Comparison of ENCODE assay signal across 7 cellular contexts in genomic region chr17:44369414-44370023, GRCh38. TPM values are rescaled to one million over a fixed set of nuclear protein-coding genes. Genes with fewer than 3 reads are reported as not detected.
DNase-seq lines count a peak whose midpoint lies in the region; ATAC-seq and TF ChIP-seq lines count a peak whose summit lies in the region.
"Not testable (repeated sequence)": the region's sequence is repeated elsewhere in the genome, so short reads cannot be mapped to it uniquely, and the experiment has no call there.

No MANE protein-coding gene starts in this region.

- POLR2A ChIA-PET in T-cell (lab: Charles Lee), result interaction anchor here in 1 of 2 donors (0.5 kb wide), 1 partner anchor 133 kb away, joined by 6 read pairs; no protein-coding TSS in a partner anchor
- POLR2A ChIA-PET in activated CD8-positive, alpha-beta T cell treated with anti-CD3 and anti-CD28 coated beads for 36 hours (lab: Charles Lee); naive thymus-derived CD8-positive, alpha-beta T cell (lab: Charles Lee): not testable (repeated sequence)

- not testable (repeated sequence) for H3K27ac Mint-ChIP-seq in GM23338; T-cell; activated CD8-positive, alpha-beta T cell treated with anti-CD3 and anti-CD28 coated beads for 36 hours; activated naive CD4-positive, alpha-beta T cell treated with anti-CD3 and anti-CD28 coated beads, Interleukin-2, amount 10 ng/mL, durations not matched to agents 7 days and 5 days
- peak overlapping the region; percentile 31 for H3K27ac Mint-ChIP-seq in endodermal cell
- H3K27ac Mint-ChIP-seq in naive thymus-derived CD8-positive, alpha-beta T cell, result peak overlapping the region in 2 of 10 donors; percentile 32 to 58

- H2AFZ ChIP-seq in GM23338, result not testable (repeated sequence)

- H3K4me1 ChIP-seq in GM23338 (ENCODE audit: insufficient read depth); endodermal cell (ENCODE audit: control insufficient read depth, insufficient read depth, low read length): not testable (repeated sequence)

- H3K4me3 ChIP-seq in GM23338; endodermal cell (ENCODE audit: low read length): not testable (repeated sequence)

- CTCF ChIA-PET in T-cell (lab: Charles Lee), result not testable (repeated sequence)
- CTCF ChIA-PET in activated CD8-positive, alpha-beta T cell treated with anti-CD3 and anti-CD28 coated beads for 36 hours (lab: Charles Lee), result interaction anchor here (1.1 kb wide), 1 partner anchor 14 kb away, joined by 4 read pairs; no protein-coding TSS in a partner anchor
- CTCF ChIA-PET in activated naive CD4-positive, alpha-beta T cell treated with anti-CD3 and anti-CD28 coated beads, Interleukin-2, amount 10 ng/mL, durations not matched to agents 7 days and 5 days (lab: Charles Lee), result interaction anchor here (0.6 to 2.3 kb wide), 5 partner anchors 51 to 160 kb away, joined by 3 to 9 read pairs (median 4); no protein-coding TSS in a partner anchor

- DNase-seq in GM23338 (ENCODE audit: low spot score) (peak; percentile 39), T-cell (peak in 1 of 34 experiments; percentile 21), endodermal cell (peak; percentile 80)
- DNase-seq in activated CD8-positive, alpha-beta T cell treated with anti-CD3 and anti-CD28 coated beads for 36 hours, result peak; percentile 55
- DNase-seq in activated naive CD4-positive, alpha-beta T cell treated with anti-CD3 and anti-CD28 coated beads, Interleukin-2, amount 10 ng/mL, durations not matched to agents 7 days and 5 days, result peak; percentile 44
- not testable (repeated sequence) for DNase-seq in naive thymus-derived CD8-positive, alpha-beta T cell
- peak; percentile 27 for DNase-seq in stimulated activated CD4-positive, alpha-beta T cell treated with anti-CD3 and anti-CD28 coated beads, Interleukin-15, amount 100 ng/mL, for 24 hours

- not testable (repeated sequence) for H3F3A ChIP-seq in GM23338 (replicated peaks; ENCODE audit: low read depth)

- not testable (repeated sequence) for H3K27ac ChIP-seq in GM23338 (ENCODE audit: low read depth)
- H3K27ac ChIP-seq in endodermal cell (ENCODE audit: low read depth, low read length), result peak overlapping the region; percentile 68

- H3K9ac ChIP-seq in endodermal cell (ENCODE audit: extremely low read depth, low read length, poor library complexity, severe bottlenecking), result not testable (repeated sequence)

- intact Hi-C loops in activated CD8-positive, alpha-beta T cell treated with anti-CD3 and anti-CD28 coated beads for 36 hours (cut with micrococcal nuclease), result not testable (repeated sequence)

- H4K20me1 ChIP-seq in GM23338 (replicated peaks; ENCODE audit: insufficient read depth), result not testable (repeated sequence)

- H3K4me1 Mint-ChIP-seq in GM23338; T-cell; activated CD8-positive, alpha-beta T cell treated with anti-CD3 and anti-CD28 coated beads for 36 hours (ENCODE audit: low read depth); activated naive CD4-positive, alpha-beta T cell treated with anti-CD3 and anti-CD28 coated beads, Interleukin-2, amount 10 ng/mL, durations not matched to agents 7 days and 5 days; endodermal cell; naive thymus-derived CD8-positive, alpha-beta T cell: not testable (repeated sequence)

- ATAC-seq in GM23338; T-cell (replicated peaks in 1 of 4); activated CD8-positive, alpha-beta T cell treated with anti-CD3 and anti-CD28 coated beads for 36 hours; naive thymus-derived CD8-positive, alpha-beta T cell: not testable (repeated sequence)

- H3K9me3 ChIP-seq in endodermal cell (ENCODE audit: control insufficient read depth, low read length), result not testable (repeated sequence)

- 81 to 82% methylated on average over 3 to 17 of the region's 17 CpGs for WGBS in endodermal cell (ENCODE audit: insufficient coverage in 1 of 2, insufficient read length in 1 of 2), 2 experiments

- H3K36me3 Mint-ChIP-seq in GM23338 (ENCODE audit: low read depth); T-cell; activated CD8-positive, alpha-beta T cell treated with anti-CD3 and anti-CD28 coated beads for 36 hours (ENCODE audit: low read depth); activated naive CD4-positive, alpha-beta T cell treated with anti-CD3 and anti-CD28 coated beads, Interleukin-2, amount 10 ng/mL, durations not matched to agents 7 days and 5 days; endodermal cell (ENCODE audit: low read depth); naive thymus-derived CD8-positive, alpha-beta T cell: not testable (repeated sequence)

- not testable (repeated sequence) for H3K79me2 ChIP-seq in GM23338 (replicated peaks; ENCODE audit: insufficient read depth)

- not testable (repeated sequence) for H3K36me3 ChIP-seq in GM23338 (ENCODE audit: insufficient read depth); endodermal cell (ENCODE audit: control insufficient read depth, insufficient read depth, low read length)

- not testable (repeated sequence) for H3K9me2 ChIP-seq in GM23338 (ENCODE audit: insufficient read depth)

- not testable (repeated sequence) for H3K4me2 ChIP-seq in GM23338

- H3K9me3 Mint-ChIP-seq in GM23338; T-cell; activated CD8-positive, alpha-beta T cell treated with anti-CD3 and anti-CD28 coated beads for 36 hours; activated naive CD4-positive, alpha-beta T cell treated with anti-CD3 and anti-CD28 coated beads, Interleukin-2, amount 10 ng/mL, durations not matched to agents 7 days and 5 days; naive thymus-derived CD8-positive, alpha-beta T cell: not testable (repeated sequence)
- peaks cover 11% of the 10 kb centered on the region for H3K9me3 Mint-ChIP-seq in endodermal cell

- H3K27me3 Mint-ChIP-seq in GM23338 (ENCODE audit: insufficient read depth, low read depth, poor library complexity) (peaks cover 21% of the 10 kb centered on the region), T-cell (peaks cover 38 to 52% of the 10 kb centered on the region in 2 donors), endodermal cell (ENCODE audit: insufficient read depth) (peaks cover 41% of the 10 kb centered on the region)
- H3K27me3 Mint-ChIP-seq in activated CD8-positive, alpha-beta T cell treated with anti-CD3 and anti-CD28 coated beads for 36 hours, result peaks cover 22% of the 10 kb centered on the region
- peaks cover 70% of the 10 kb centered on the region for H3K27me3 Mint-ChIP-seq in activated naive CD4-positive, alpha-beta T cell treated with anti-CD3 and anti-CD28 coated beads, Interleukin-2, amount 10 ng/mL, durations not matched to agents 7 days and 5 days
- H3K27me3 Mint-ChIP-seq in naive thymus-derived CD8-positive, alpha-beta T cell, result peaks cover 16 to 47% (median 37%) of the 10 kb centered on the region in 5 donors

- not testable (repeated sequence) for TF ChIP-seq CTCF in GM23338 (conservative IDR thresholded peaks at IDR 0.05; ENCODE audit: low read depth in 2 of 2); activated CD8-positive, alpha-beta T cell treated with anti-CD3 and anti-CD28 coated beads for 36 hours (IDR thresholded peaks at IDR 0.05); endodermal cell (conservative IDR thresholded peaks at IDR 0.05)

- peaks cover 11% of the 10 kb centered on the region; the same call in 1 of the 2 replicates for H3K27me3 ChIP-seq in GM23338 (ENCODE audit: insufficient read depth)
- not testable (repeated sequence) for H3K27me3 ChIP-seq in endodermal cell (ENCODE audit: control insufficient read depth, insufficient read depth, low read length, poor library complexity, severe bottlenecking)

- H3K4me3 Mint-ChIP-seq in GM23338; activated naive CD4-positive, alpha-beta T cell treated with anti-CD3 and anti-CD28 coated beads, Interleukin-2, amount 10 ng/mL, durations not matched to agents 7 days and 5 days; endodermal cell: not testable (repeated sequence)
- peak overlapping the region; percentile 11 to 51 (median 48) for H3K4me3 Mint-ChIP-seq in T-cell
- H3K4me3 Mint-ChIP-seq in activated CD8-positive, alpha-beta T cell treated with anti-CD3 and anti-CD28 coated beads for 36 hours, result peak overlapping the region; percentile 57
- H3K4me3 Mint-ChIP-seq in naive thymus-derived CD8-positive, alpha-beta T cell, result peak overlapping the region; percentile 38 to 76 (median 64)

RNA-seq across cellular contexts. Expression of gene FAM171A2, which starts 5.9 kb away (rescaled TPM):
- total RNA-seq in GM23338 (2014; rRNA removed; shearing (Covaris generic)), result 26.6 and 35.4 TPM in 2 replicates
- polyA plus RNA-seq in GM23338 (2016; fragmentation: Nextera tagmentation; extraction: Ambion mirVana), result 3.9 and 4.1 TPM in 2 replicates
- total RNA-seq in T-cell (1 to 10 TPM in 2 of 5 donors, under 1 TPM in 3; 0.18 to 1.5 (median 0.89) TPM), endodermal cell (10 to 100 TPM; 45.7 to 51.9 TPM)
- total RNA-seq in activated CD8-positive, alpha-beta T cell treated with anti-CD3 and anti-CD28 coated beads for 36 hours, result under 1 TPM; 0.43 to 0.78 TPM
- 48.1 TPM for polyA plus RNA-seq in endodermal cell (2013, experiment 1 of 2)
- polyA plus RNA-seq in endodermal cell (2013, experiment 2 of 2), result 43.2 TPM
- 1 to 10 TPM; 1.3 to 1.5 TPM for total RNA-seq in naive thymus-derived CD8-positive, alpha-beta T cell
- under 1 TPM; 0.08 to 0.33 (median 0.10) TPM for polyA plus RNA-seq in naive thymus-derived CD8-positive, alpha-beta T cell

RNA-seq across cellular contexts. Expression of gene ITGA2B, which starts 19.9 kb away (rescaled TPM):
- 9.6 and 13.3 TPM in 2 replicates for total RNA-seq in GM23338 (2014; rRNA removed; shearing (Covaris generic))
- polyA plus RNA-seq in GM23338 (2016; fragmentation: Nextera tagmentation; extraction: Ambion mirVana), result 7.8 and 13.9 TPM in 2 replicates
- total RNA-seq in T-cell, result 1 to 10 TPM in 3 of 5 donors, under 1 TPM in 2; 0.41 to 3.9 (median 1.1) TPM
- total RNA-seq in activated CD8-positive, alpha-beta T cell treated with anti-CD3 and anti-CD28 coated beads for 36 hours, result 1 to 10 TPM; 1.1 to 1.7 TPM
- 1 to 10 TPM; 5.2 to 8.5 TPM for total RNA-seq in endodermal cell
- 12.8 TPM for polyA plus RNA-seq in endodermal cell (2013, experiment 1 of 2)
- 10.6 TPM for polyA plus RNA-seq in endodermal cell (2013, experiment 2 of 2)
- total RNA-seq in naive thymus-derived CD8-positive, alpha-beta T cell, result 1 to 10 TPM in 1 of 2 experiments, under 1 TPM in 1; 0.86 to 1.6 TPM
- not detected for polyA plus RNA-seq in naive thymus-derived CD8-positive, alpha-beta T cell

RNA-seq across cellular contexts. Expression of gene GRN, which starts 24.4 kb away (rescaled TPM):
- total RNA-seq in GM23338 (2014; rRNA removed; shearing (Covaris generic)), result 193 and 216 TPM in 2 replicates
- polyA plus RNA-seq in GM23338 (2016; fragmentation: Nextera tagmentation; extraction: Ambion mirVana), result 101 and 122 TPM in 2 replicates
- 10 to 100 TPM; 21.0 to 48.3 (median 40.1) TPM for total RNA-seq in T-cell
- total RNA-seq in activated CD8-positive, alpha-beta T cell treated with anti-CD3 and anti-CD28 coated beads for 36 hours, result 10 to 100 TPM; 34.8 to 35.5 TPM
- total RNA-seq in endodermal cell, result 100 to 1,000 TPM; 178 to 205 TPM
- 96.8 TPM for polyA plus RNA-seq in endodermal cell (2013, experiment 1 of 2)
- 86.7 TPM for polyA plus RNA-seq in endodermal cell (2013, experiment 2 of 2)
- total RNA-seq in naive thymus-derived CD8-positive, alpha-beta T cell, result 10 to 100 TPM; 27.5 to 33.5 TPM
- 10 to 100 TPM; 24.8 to 43.7 (median 41.6) TPM for polyA plus RNA-seq in naive thymus-derived CD8-positive, alpha-beta T cell

RNA-seq across cellular contexts. Expression of gene SLC25A39, which starts 44.9 kb away (rescaled TPM):
- total RNA-seq in GM23338 (2014; rRNA removed; shearing (Covaris generic)), result 157 and 184 TPM in 2 replicates
- 202 and 215 TPM in 2 replicates for polyA plus RNA-seq in GM23338 (2016; fragmentation: Nextera tagmentation; extraction: Ambion mirVana)
- total RNA-seq in T-cell, result 100 to 1,000 TPM in 3 of 5 donors, 10 to 100 TPM in 2; 78.6 to 108 (median 104) TPM
- total RNA-seq in activated CD8-positive, alpha-beta T cell treated with anti-CD3 and anti-CD28 coated beads for 36 hours, result 100 to 1,000 TPM; 149 to 153 TPM
- 100 to 1,000 TPM; 191 to 201 TPM for total RNA-seq in endodermal cell
- 87.4 TPM for polyA plus RNA-seq in endodermal cell (2013, experiment 1 of 2)
- polyA plus RNA-seq in endodermal cell (2013, experiment 2 of 2), result 82.3 TPM
- 10 to 100 TPM; 94.9 to 98.8 TPM for total RNA-seq in naive thymus-derived CD8-positive, alpha-beta T cell
- 100 to 1,000 TPM; 133 to 176 (median 162) TPM for polyA plus RNA-seq in naive thymus-derived CD8-positive, alpha-beta T cell

Comparison
In these comparisons a context has a peak if more than half of its experiments do, and no peak if none do; other contexts are left out.
1. RNA of gene FAM171A2, which starts 5.9 kb away (total RNA-seq): 45.7 to 51.9 TPM in endodermal cell and 26.6 to 35.4 TPM in GM23338; 1.3 to 1.5 TPM in naive thymus-derived CD8-positive, alpha-beta T cell, 0.18 to 1.5 TPM in T-cell and 0.43 to 0.78 TPM in activated CD8-positive, alpha-beta T cell treated with anti-CD3 and anti-CD28 coated beads for 36 hours; every median in the first group is over 10 times any median in the second.